In the genomic region with DNA sequence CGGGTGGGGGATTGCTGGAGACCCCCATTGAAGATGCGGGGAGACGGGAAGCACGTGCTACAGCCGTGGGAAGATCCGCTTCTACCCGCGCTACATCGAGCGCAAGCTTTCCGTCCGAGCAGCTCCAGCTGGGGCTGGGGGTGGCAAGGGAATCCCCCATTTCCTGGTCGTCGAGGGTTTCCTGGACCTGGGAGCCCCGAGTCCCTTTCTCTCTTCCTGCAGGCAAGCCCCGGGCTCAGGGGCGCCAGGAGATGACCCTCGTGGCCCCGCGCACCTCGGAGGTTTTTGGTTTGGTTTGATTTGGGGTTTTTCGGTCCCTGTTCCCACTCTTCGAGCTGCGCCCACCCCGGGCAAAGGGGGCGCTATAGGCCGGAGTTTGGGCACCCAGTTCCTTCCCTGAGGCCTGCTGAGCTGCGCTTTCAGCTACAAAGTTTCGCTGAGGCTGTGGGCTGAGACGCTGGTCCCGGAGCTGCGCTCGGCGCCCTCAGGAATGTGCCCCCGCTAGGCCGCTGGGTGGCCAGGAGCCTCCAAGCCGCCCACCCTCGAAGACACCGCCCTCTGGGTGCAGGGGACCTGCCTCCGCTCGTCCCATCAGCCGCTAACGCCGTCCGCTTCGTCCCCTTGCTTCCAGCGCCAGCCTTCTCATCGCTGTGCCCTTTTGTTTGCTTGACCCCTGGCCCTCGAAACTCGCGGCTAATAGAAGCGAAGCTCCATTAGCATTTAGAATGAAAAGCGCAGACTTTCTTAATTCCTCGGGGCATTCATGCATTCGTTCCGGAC, we compare ENCODE assay signal across 1 cellular context.
A peak's percentile ranks its signal among the peaks of the same experiment; 100 is the strongest.
TF ChIP-seq lines count a peak whose summit lies in the region.

No MANE protein-coding gene starts in this region.

TF ChIP-seq in HepG2, 621 proteins besides CTCF, POLR2A, EP300 and RAD21 (continued from another document):
- TF ChIP-seq ZNF501 (CRISPR knock-in tag; IDR thresholded peaks at IDR 0.05) (0 out of 2 replicates have a peak, but pooled peaks have one; percentile 31), SALL1 (CRISPR knock-in tag; IDR thresholded peaks at IDR 0.05) (peak; percentile 34; the same call in 1 of the 2 replicates), HOXA3 (CRISPR knock-in tag; IDR thresholded peaks at IDR 0.05) (peak; percentile 12; the same call in 1 of the 2 replicates), ARNT (IDR thresholded peaks at IDR 0.05) (no peak), SAFB2 (CRISPR knock-in tag; IDR thresholded peaks at IDR 0.05; ENCODE audit: borderline replicate concordance, low read depth) (0 out of 2 replicates have a peak, but pooled peaks have one; percentile 33), ZNF768 (CRISPR knock-in tag; IDR thresholded peaks at IDR 0.05) (peak; percentile 64; the same call in 1 of the 2 replicates), NR2F1 (CRISPR knock-in tag; IDR thresholded peaks at IDR 0.05) (peak; percentile 60 to 76; a peak in 3 of 4 replicates), MXI1 (IDR thresholded peaks at IDR 0.05; ENCODE audit: borderline replicate concordance, low read depth, low read length) (no peak), ZNF687 (CRISPR knock-in tag; IDR thresholded peaks at IDR 0.05) (peak; percentile 72), HDAC2 (CRISPR knock-in tag; IDR thresholded peaks at IDR 0.05) (no peak), MAZ (IDR thresholded peaks at IDR 0.05; ENCODE audit: borderline replicate concordance, low read depth, low read length) (no peak), MAZ (CRISPR knock-in tag; IDR thresholded peaks at IDR 0.05; ENCODE audit: low read depth) (peak; percentile 42; the same call in 1 of the 2 replicates), TAF15 (IDR thresholded peaks at IDR 0.05; ENCODE audit: low read depth, low read length, poor library complexity, severe bottlenecking) (peak; percentile 51), ZFY (CRISPR knock-in tag; IDR thresholded peaks at IDR 0.05) (peak; percentile 54; the same call in 1 of the 2 replicates), ZNF691 (CRISPR knock-in tag; IDR thresholded peaks at IDR 0.05; ENCODE audit: borderline replicate concordance, low read depth) (no peak), ZMAT3 (CRISPR knock-in tag; conservative IDR thresholded peaks at IDR 0.05) (0 out of 2 replicates have a peak, but pooled peaks have one; percentile 27), ZBTB25 (CRISPR knock-in tag; IDR thresholded peaks at IDR 0.05) (no peak), ZBTB33 (CRISPR knock-in tag; IDR thresholded peaks at IDR 0.05) (no peak), SETDB1 (CRISPR knock-in tag; IDR thresholded peaks at IDR 0.05; ENCODE audit: borderline replicate concordance) (no peak), KDM2A (CRISPR knock-in tag; IDR thresholded peaks at IDR 0.05; ENCODE audit: borderline replicate concordance, low read depth) (peak; percentile 60; the same call in 1 of the 2 replicates), ZNF724P (CRISPR knock-in tag; IDR thresholded peaks at IDR 0.05; ENCODE audit: borderline replicate concordance) (0 out of 2 replicates have a peak, but pooled peaks have one; percentile 45), NR2F6 (IDR thresholded peaks at IDR 0.05) (peak; percentile 78), NR2F6 (CRISPR knock-in tag; IDR thresholded peaks at IDR 0.05) (peak; percentile 67; the same call in 1 of the 2 replicates), STAG1 (CRISPR knock-in tag; IDR thresholded peaks at IDR 0.05) (peak; percentile 64), ZNF432 (CRISPR knock-in tag; IDR thresholded peaks at IDR 0.05; ENCODE audit: borderline replicate concordance) (no peak), MYPOP (CRISPR knock-in tag; IDR thresholded peaks at IDR 0.05) (peak; percentile 49; the same call in 1 of the 2 replicates), ZNF709 (CRISPR knock-in tag; IDR thresholded peaks at IDR 0.05) (peak; percentile 46; the same call in 1 of the 2 replicates)
- TF ChIP-seq, protein P1, sequence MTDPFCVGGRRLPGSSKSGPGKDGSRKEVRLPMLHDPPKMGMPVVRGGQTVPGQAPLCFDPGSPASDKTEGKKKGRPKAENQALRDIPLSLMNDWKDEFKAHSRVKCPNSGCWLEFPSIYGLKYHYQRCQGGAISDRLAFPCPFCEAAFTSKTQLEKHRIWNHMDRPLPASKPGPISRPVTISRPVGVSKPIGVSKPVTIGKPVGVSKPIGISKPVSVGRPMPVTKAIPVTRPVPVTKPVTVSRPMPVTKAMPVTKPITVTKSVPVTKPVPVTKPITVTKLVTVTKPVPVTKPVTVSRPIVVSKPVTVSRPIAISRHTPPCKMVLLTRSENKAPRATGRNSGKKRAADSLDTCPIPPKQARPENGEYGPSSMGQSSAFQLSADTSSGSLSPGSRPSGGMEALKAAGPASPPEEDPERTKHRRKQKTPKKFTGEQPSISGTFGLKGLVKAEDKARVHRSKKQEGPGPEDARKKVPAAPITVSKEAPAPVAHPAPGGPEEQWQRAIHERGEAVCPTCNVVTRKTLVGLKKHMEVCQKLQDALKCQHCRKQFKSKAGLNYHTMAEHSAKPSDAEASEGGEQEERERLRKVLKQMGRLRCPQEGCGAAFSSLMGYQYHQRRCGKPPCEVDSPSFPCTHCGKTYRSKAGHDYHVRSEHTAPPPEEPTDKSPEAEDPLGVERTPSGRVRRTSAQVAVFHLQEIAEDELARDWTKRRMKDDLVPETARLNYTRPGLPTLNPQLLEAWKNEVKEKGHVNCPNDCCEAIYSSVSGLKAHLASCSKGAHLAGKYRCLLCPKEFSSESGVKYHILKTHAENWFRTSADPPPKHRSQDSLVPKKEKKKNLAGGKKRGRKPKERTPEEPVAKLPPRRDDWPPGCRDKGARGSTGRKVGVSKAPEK (CRISPR knock-in tag; IDR thresholded peaks at IDR 0.05; ENCODE audit: borderline replicate concordance), result 0 out of 2 replicates have a peak, but pooled peaks have one; percentile 68
- TF ChIP-seq, protein P2, sequence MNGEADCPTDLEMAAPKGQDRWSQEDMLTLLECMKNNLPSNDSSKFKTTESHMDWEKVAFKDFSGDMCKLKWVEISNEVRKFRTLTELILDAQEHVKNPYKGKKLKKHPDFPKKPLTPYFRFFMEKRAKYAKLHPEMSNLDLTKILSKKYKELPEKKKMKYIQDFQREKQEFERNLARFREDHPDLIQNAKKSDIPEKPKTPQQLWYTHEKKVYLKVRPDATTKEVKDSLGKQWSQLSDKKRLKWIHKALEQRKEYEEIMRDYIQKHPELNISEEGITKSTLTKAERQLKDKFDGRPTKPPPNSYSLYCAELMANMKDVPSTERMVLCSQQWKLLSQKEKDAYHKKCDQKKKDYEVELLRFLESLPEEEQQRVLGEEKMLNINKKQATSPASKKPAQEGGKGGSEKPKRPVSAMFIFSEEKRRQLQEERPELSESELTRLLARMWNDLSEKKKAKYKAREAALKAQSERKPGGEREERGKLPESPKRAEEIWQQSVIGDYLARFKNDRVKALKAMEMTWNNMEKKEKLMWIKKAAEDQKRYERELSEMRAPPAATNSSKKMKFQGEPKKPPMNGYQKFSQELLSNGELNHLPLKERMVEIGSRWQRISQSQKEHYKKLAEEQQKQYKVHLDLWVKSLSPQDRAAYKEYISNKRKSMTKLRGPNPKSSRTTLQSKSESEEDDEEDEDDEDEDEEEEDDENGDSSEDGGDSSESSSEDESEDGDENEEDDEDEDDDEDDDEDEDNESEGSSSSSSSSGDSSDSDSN (CRISPR knock-in tag; IDR thresholded peaks at IDR 0.05), result peak; percentile 60
